In genomic region chrY:8591821-8592516, GRCh38 we compare ENCODE assay signal across 4 cellular contexts.
"Had no signal": no experiment of that assay in that cellular context is flagged by ENCODE, and none has a peak within 500 bp of the region (broad histone marks: within the 10 kb centered on the region; RNA-seq: fewer than 3 reads in every experiment).

No MANE protein-coding gene starts in this region.

- H3K27ac ChIP-seq: HL-60 had no signal

- DNase-seq: IMR-90 had no signal

- ATAC-seq: HepG2, K562 had no signal

- H3K4me3 ChIP-seq: K562 had no signal
